9 cellular contexts compared by ENCODE assay signal in genomic region chr10:119518176-119518575, GRCh38. TPM values are rescaled to one million over a fixed set of nuclear protein-coding genes. Genes with fewer than 3 reads are reported as not detected.
DNase-seq lines count a peak whose midpoint lies in the region; ATAC-seq and TF ChIP-seq lines count a peak whose summit lies in the region.
"Had no signal": no experiment of that assay in that cellular context is flagged by ENCODE, and none has a peak within 500 bp of the region (broad histone marks: within the 10 kb centered on the region; RNA-seq: fewer than 3 reads in every experiment).

No MANE protein-coding gene starts in this region.

- H2AK5ac ChIP-seq in mesenchymal stem cell (ENCODE audit: low read length, severe bottlenecking) = no peak overlapping the region

- H3K9me3 Mint-ChIP-seq in IgD-negative memory B cell = no peaks in the 10 kb centered on the region
- H3K9me3 Mint-ChIP-seq in WTC11 = no peaks in the 10 kb centered on the region

- H4K8ac ChIP-seq in mesenchymal stem cell (ENCODE audit: low read length) = peak overlapping the region; percentile 93

- no peaks in the 10 kb centered on the region for H3K27me3 Mint-ChIP-seq in IgD-negative memory B cell
- no peaks in the 10 kb centered on the region for H3K27me3 Mint-ChIP-seq in WTC11 (ENCODE audit: low read depth)

- no peak for TF ChIP-seq POLR2A in GM18505 (IDR thresholded peaks at IDR 0.05; ENCODE audit: borderline replicate concordance, extremely low read depth, insufficient read depth, insufficient read length)

- H2AFZ ChIP-seq in mesenchymal stem cell (ENCODE audit: low read depth, low read length) = no peak overlapping the region

- H2BK120ac ChIP-seq in mesenchymal stem cell (ENCODE audit: low read depth, low read length) = peak overlapping the region; percentile 96

- 96% methylated on average over 9 of the region's 9 CpGs for WGBS in mesenchymal stem cell

- H3K36me3 Mint-ChIP-seq in IgD-negative memory B cell = no peaks in the 10 kb centered on the region
- H3K36me3 Mint-ChIP-seq in WTC11 = no peaks in the 10 kb centered on the region; the same call in 1 of the 2 replicates

- ATAC-seq in GM18505 (IDR thresholded peaks at IDR 0.05; ENCODE audit: unreplicated experiment) (peak; percentile 6), GM21619 (IDR thresholded peaks at IDR 0.05; ENCODE audit: unreplicated experiment) (peak; percentile 18), WTC11 (no peak)

- no peak for TF ChIP-seq CTCF in WTC11 (IDR thresholded peaks at IDR 0.05)

- no peaks in the 10 kb centered on the region for H3K9me3 ChIP-seq in mesenchymal stem cell (ENCODE audit: control insufficient read depth, low read length)

- H3K4me3 Mint-ChIP-seq in IgD-negative memory B cell (peak overlapping the region; percentile 44 to 87 (median 75)), WTC11 (no peak overlapping the region)

- POLR2A ChIA-PET in WTC11 (lab: Charles Lee) = no interaction called here

- CTCF ChIA-PET in WTC11 (lab: Charles Lee) = interaction anchor here (0.7 kb wide), 1 partner anchor 26 kb away, joined by 3 read pairs; no protein-coding TSS in a partner anchor

- peaks cover 6 to 36% of the 10 kb centered on the region in 2 experiments for H3K36me3 ChIP-seq in mesenchymal stem cell (ENCODE audit: control insufficient read depth in 1 of 2, insufficient read depth in 2 of 2, low read depth in 1 of 2, low read length in 2 of 2)

- peak overlapping the region; percentile 1 to 82 for H3K14ac ChIP-seq in mesenchymal stem cell (ENCODE audit: low read length in 2 of 2)

- H3K79me1 ChIP-seq in mesenchymal stem cell (replicated peaks; ENCODE audit: low read length, poor library complexity, severe bottlenecking) = peaks cover 7% of the 10 kb centered on the region

- H3K27ac Mint-ChIP-seq in IgD-negative memory B cell (peak overlapping the region; percentile 68 to 96 (median 86)), WTC11 (no peak overlapping the region)

- H3K4me3 ChIP-seq in mesenchymal stem cell (ENCODE audit: insufficient read depth in 1 of 2, low read depth in 1 of 2, low read length in 2 of 2) = no peak overlapping the region

- H2BK5ac ChIP-seq in mesenchymal stem cell (ENCODE audit: low read depth, low read length, poor library complexity, severe bottlenecking) = no peak overlapping the region

- H3K27ac ChIP-seq in mesenchymal stem cell (ENCODE audit: low read length, poor library complexity, severe bottlenecking) = no peak overlapping the region

- H3K4me1 ChIP-seq in mesenchymal stem cell (ENCODE audit: control insufficient read depth, insufficient read depth, low read depth, low read length) = peaks cover 30% of the 10 kb centered on the region

- peak overlapping the region; percentile 90 to 91 for H3K18ac ChIP-seq in mesenchymal stem cell (ENCODE audit: low read depth in 1 of 2, low read length in 2 of 2)

- peaks cover 15 to 30% (median 26%) of the 10 kb centered on the region in 3 donors for H3K4me1 Mint-ChIP-seq in IgD-negative memory B cell
- peaks cover 22% of the 10 kb centered on the region for H3K4me1 Mint-ChIP-seq in WTC11

- peak overlapping the region; percentile 6 to 88 for H3K4ac ChIP-seq in mesenchymal stem cell (ENCODE audit: low read depth in 1 of 2, low read length in 2 of 2)

- H4K91ac ChIP-seq in mesenchymal stem cell (ENCODE audit: low read length) = peak overlapping the region; percentile 93

- DNase-seq in mesenchymal stem cell = no peak
- DNase-seq in OCI-M2 (lab: John Stamatoyannopoulos, UW; ENCODE audit: unreplicated experiment) = no peak
- DNase-seq in NCI-H345 treated with DMSO at 0.1 percent for 48 hours (lab: John Stamatoyannopoulos, UW; ENCODE audit: unreplicated experiment) = no peak
- DNase-seq in WTC11 (ENCODE audit: low spot score) = no peak
- DNase-seq in KG1 (lab: John Stamatoyannopoulos, UW) = no peak
- DNase-seq: NCI-H1105 had no signal

- H3K23ac ChIP-seq in mesenchymal stem cell (ENCODE audit: low read length in 2 of 2) = no peak overlapping the region

- H3K27me3 ChIP-seq in mesenchymal stem cell (ENCODE audit: control insufficient read depth in 1 of 2, insufficient read depth in 1 of 2, low read length in 2 of 2) = no peaks in the 10 kb centered on the region

- no peak overlapping the region for H3K9ac ChIP-seq in mesenchymal stem cell (ENCODE audit: low read length)

- H3K4me2 ChIP-seq in mesenchymal stem cell (ENCODE audit: low read length, poor library complexity, severe bottlenecking) = no peak overlapping the region

- H2BK12ac ChIP-seq in mesenchymal stem cell (ENCODE audit: low read length in 2 of 2) = peak overlapping the region; percentile 37 to 96

- peak overlapping the region; percentile 87 for H2BK15ac ChIP-seq in mesenchymal stem cell (ENCODE audit: low read depth, poor library complexity, severe bottlenecking)

TF ChIP-seq in WTC11, 78 proteins besides CTCF, POLR2A, EP300 and RAD21:
- TF ChIP-seq MYBL2 (CRISPR knock-in tag; IDR thresholded peaks at IDR 0.05) (no peak), ZNF512 (CRISPR knock-in tag; IDR thresholded peaks at IDR 0.05; ENCODE audit: borderline replicate concordance) (no peak), ZNF263 (CRISPR knock-in tag; IDR thresholded peaks at IDR 0.05; ENCODE audit: low read depth) (no peak), NFE2L1 (CRISPR knock-in tag; IDR thresholded peaks at IDR 0.05) (no peak), ZNF219 (CRISPR knock-in tag; IDR thresholded peaks at IDR 0.05; ENCODE audit: borderline replicate concordance) (no peak), NFATC4 (CRISPR knock-in tag; IDR thresholded peaks at IDR 0.05) (no peak), CREB1 (CRISPR knock-in tag; IDR thresholded peaks at IDR 0.05) (no peak), TCF7 (CRISPR knock-in tag; IDR thresholded peaks at IDR 0.05; ENCODE audit: low read depth) (no peak), ZSCAN18 (CRISPR knock-in tag; IDR thresholded peaks at IDR 0.05) (no peak), FOXP4 (CRISPR knock-in tag; IDR thresholded peaks at IDR 0.05) (no peak), USF1 (CRISPR knock-in tag; IDR thresholded peaks at IDR 0.05) (no peak), CDX4 (CRISPR knock-in tag; IDR thresholded peaks at IDR 0.05; ENCODE audit: borderline replicate concordance) (no peak)

RNA-seq across cellular contexts. Expression of gene RGS10, which starts 24.3 kb away (rescaled TPM):
- 42.7 TPM for polyA plus RNA-seq in IgD-negative memory B cell
- polyA plus RNA-seq in mesenchymal stem cell (2013, experiment 1 of 2) = 310 TPM
- 307 TPM for polyA plus RNA-seq in mesenchymal stem cell (2013, experiment 2 of 2)
- total RNA-seq in WTC11 (2021) = 21.6 to 23.1 TPM (median 22.6 TPM) in 3 replicates
